In the genomic region with DNA sequence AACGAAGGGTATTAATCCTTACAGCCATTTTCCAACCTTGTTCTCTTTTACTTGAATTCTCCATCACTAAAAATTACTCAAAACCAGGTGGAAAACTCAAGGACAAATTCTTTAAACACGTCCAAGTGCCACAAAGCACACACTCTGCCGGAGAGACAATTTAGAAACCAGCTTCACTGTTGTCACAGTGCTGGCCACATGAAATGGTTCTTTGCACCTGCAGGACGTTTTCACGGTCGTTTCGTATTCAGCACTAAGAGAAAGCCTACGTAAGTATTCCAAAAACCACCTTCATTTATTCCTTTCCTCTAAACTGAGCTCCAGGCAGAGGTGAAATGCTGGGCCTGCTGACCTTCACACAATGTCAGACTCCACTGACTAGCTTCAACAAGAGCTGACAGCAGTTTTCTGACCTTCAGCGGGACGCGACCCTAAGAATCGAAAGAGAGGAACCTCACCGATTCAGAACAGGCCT, we compare ENCODE assay signal across 9 cellular contexts. TPM values are rescaled to one million over a fixed set of nuclear protein-coding genes. Genes with fewer than 3 reads are reported as not detected.
DNase-seq lines count a peak whose midpoint lies in the region; ATAC-seq, FAIRE-seq and TF ChIP-seq lines count a peak whose summit lies in the region.
"Had no signal": no experiment of that assay in that cellular context is flagged by ENCODE, and none has a peak within 500 bp of the region (broad histone marks: within the 10 kb centered on the region; RNA-seq: fewer than 3 reads in every experiment).

No MANE protein-coding gene starts in this region.

- H3K27me3 Mint-ChIP-seq in activated T-helper 2 cell treated with anti-CD3 and anti-CD28 coated beads, Interferon-gamma antibody, Interleukin-2, Interleukin-4, amounts not matched to agents 10 μg/mL and 5 μg/mL and 100 μg/mL, durations not matched to agents 14 hours and 24 hours and 36 hours (ENCODE audit: low read depth) = no peaks in the 10 kb centered on the region

- peaks cover 17% of the 10 kb centered on the region for H3K4me1 Mint-ChIP-seq in activated T-helper 2 cell treated with anti-CD3 and anti-CD28 coated beads, Interferon-gamma antibody, Interleukin-2, Interleukin-4, amounts not matched to agents 10 μg/mL and 5 μg/mL and 100 μg/mL, durations not matched to agents 14 hours and 24 hours and 36 hours (ENCODE audit: low read depth)

- H3K9me3 Mint-ChIP-seq in activated T-helper 2 cell treated with anti-CD3 and anti-CD28 coated beads, Interferon-gamma antibody, Interleukin-2, Interleukin-4, amounts not matched to agents 10 μg/mL and 5 μg/mL and 100 μg/mL, durations not matched to agents 14 hours and 24 hours and 36 hours = no peaks in the 10 kb centered on the region

- in situ Hi-C loops in ACHN (cut with HindIII; ENCODE audit: low pct_ligation_motif_present, low pct_unique_long_range_greater_than_20kb, low sequenced_read_pairs) = loop anchor here (25.0 kb wide), 1 partner anchor 185 kb away; no protein-coding TSS in a partner anchor

- H3K4me3 Mint-ChIP-seq in activated T-helper 2 cell treated with anti-CD3 and anti-CD28 coated beads, Interferon-gamma antibody, Interleukin-2, Interleukin-4, amounts not matched to agents 10 μg/mL and 5 μg/mL and 100 μg/mL, durations not matched to agents 14 hours and 24 hours and 36 hours (ENCODE audit: low read depth) = peak overlapping the region; percentile 97

- peaks cover 41% of the 10 kb centered on the region for H3K36me3 Mint-ChIP-seq in activated T-helper 2 cell treated with anti-CD3 and anti-CD28 coated beads, Interferon-gamma antibody, Interleukin-2, Interleukin-4, amounts not matched to agents 10 μg/mL and 5 μg/mL and 100 μg/mL, durations not matched to agents 14 hours and 24 hours and 36 hours (ENCODE audit: low read depth)

- H3K27ac Mint-ChIP-seq in activated T-helper 2 cell treated with anti-CD3 and anti-CD28 coated beads, Interferon-gamma antibody, Interleukin-2, Interleukin-4, amounts not matched to agents 10 μg/mL and 5 μg/mL and 100 μg/mL, durations not matched to agents 14 hours and 24 hours and 36 hours = peak overlapping the region; percentile 96

- H3K4me1 ChIP-seq in hepatocyte (ENCODE audit: insufficient read depth) (peaks cover 12% of the 10 kb centered on the region), small intestine (ENCODE audit: control insufficient read depth in 2 of 2, insufficient read depth in 1 of 2, low read depth in 1 of 2, low read length in 1 of 2) (peaks cover 6% of the 10 kb centered on the region in 2 donors)

- H3K4me2 ChIP-seq in hepatocyte = peak overlapping the region; percentile 75

- ATAC-seq in GM19395 (IDR thresholded peaks at IDR 0.05; ENCODE audit: unreplicated experiment) (peak; percentile 24), HG03432 (IDR thresholded peaks at IDR 0.05; ENCODE audit: unreplicated experiment) (peak; percentile 19)

- H3K27me3 ChIP-seq in hepatocyte = no peaks in the 10 kb centered on the region
- H3K27me3 ChIP-seq in small intestine (ENCODE audit: control insufficient read depth in 2 of 2, insufficient read depth in 2 of 2, low read length in 2 of 2) = no peaks in the 10 kb centered on the region

- H3K36me3 ChIP-seq in hepatocyte (replicated peaks; ENCODE audit: insufficient read depth, low read depth) (no peaks in the 10 kb centered on the region), small intestine (ENCODE audit: control insufficient read depth in 2 of 2, insufficient read depth in 2 of 2, low read length in 2 of 2) (no peaks in the 10 kb centered on the region)

- H3K27ac ChIP-seq in hepatocyte = peak overlapping the region; percentile 94
- peak overlapping the region; percentile 86 to 98 for H3K27ac ChIP-seq in small intestine (ENCODE audit: low read depth in 1 of 2, low read length in 1 of 2)

- DNase-seq in ACHN (peak; percentile 4), hepatocyte (ENCODE audit: low spot score) (no peak), small intestine (peak; percentile 46), frontal cortex (ENCODE audit: low spot score in 2 of 2) (no peak), pons (ENCODE audit: low spot score) (no peak)
- DNase-seq in activated T-helper 2 cell treated with anti-CD3 and anti-CD28 coated beads, Interferon-gamma antibody, Interleukin-2, Interleukin-4, amounts not matched to agents 10 μg/mL and 5 μg/mL and 100 μg/mL, durations not matched to agents 14 hours and 24 hours and 36 hours (ENCODE audit: low spot score) = no peak

- intact Hi-C loops in activated T-helper 2 cell treated with anti-CD3 and anti-CD28 coated beads, Interferon-gamma antibody, Interleukin-2, Interleukin-4, amounts not matched to agents 10 μg/mL and 5 μg/mL and 100 μg/mL, durations not matched to agents 14 hours and 24 hours and 36 hours (cut with micrococcal nuclease) = no loop called here

- WGBS in hepatocyte (ENCODE audit: low lambda C conversion rate, missing lambda C conversion rate) = 1% methylated on average over 13 of the region's 13 CpGs
- WGBS in small intestine, 3 donors = 0 to 1% (median 0%) methylated on average over 13 of the region's 13 CpGs

- H3K4me3 ChIP-seq in hepatocyte = peak overlapping the region; percentile 85
- peak overlapping the region; percentile 91 to 93 for H3K4me3 ChIP-seq in small intestine (ENCODE audit: low read depth in 1 of 2, low read length in 2 of 2)

- TF ChIP-seq CTCF in hepatocyte (IDR thresholded peaks at IDR 0.05; ENCODE audit: poor library complexity) = no peak

- H3K9me3 ChIP-seq in hepatocyte (ENCODE audit: low read depth) = no peaks in the 10 kb centered on the region
- H3K9me3 ChIP-seq in small intestine (ENCODE audit: control insufficient read depth, low read depth) = no peaks in the 10 kb centered on the region

- H2AFZ ChIP-seq in hepatocyte = peak overlapping the region; percentile 92

- no peak for FAIRE-seq in small intestine (lab: Jason Lieb, UNC)
- no peak for FAIRE-seq in frontal cortex (lab: Jason Lieb, UNC)
- FAIRE-seq: islet of Langerhans had no signal

- H3K79me2 ChIP-seq in hepatocyte = peaks cover 61% of the 10 kb centered on the region

- no peaks in the 10 kb centered on the region for H3K9me2 ChIP-seq in hepatocyte (replicated peaks; ENCODE audit: insufficient read depth)

- peaks cover 21% of the 10 kb centered on the region for H4K20me1 ChIP-seq in hepatocyte (ENCODE audit: insufficient read depth, poor library complexity, severe bottlenecking)

RNA-seq across cellular contexts. Expression of gene ATP5F1A, which starts 0.7 kb away (rescaled TPM):
- total RNA-seq in activated T-helper 2 cell treated with anti-CD3 and anti-CD28 coated beads, Interferon-gamma antibody, Interleukin-2, Interleukin-4, amounts not matched to agents 10 μg/mL and 5 μg/mL and 100 μg/mL, durations not matched to agents 14 hours and 24 hours and 36 hours = 441 and 445 TPM in 2 replicates
- 931 and 979 TPM in 2 replicates for total RNA-seq in hepatocyte
- polyA plus RNA-seq in hepatocyte = 533 and 609 TPM in 2 replicates
- 100 to 1,000 TPM; 585 to 675 (median 631) TPM for polyA plus RNA-seq in small intestine
- 812 TPM for total RNA-seq in frontal cortex

RNA-seq across cellular contexts. Expression of gene HAUS1, which starts 6.8 kb away (rescaled TPM):
- 52.3 and 58.1 TPM in 2 replicates for total RNA-seq in activated T-helper 2 cell treated with anti-CD3 and anti-CD28 coated beads, Interferon-gamma antibody, Interleukin-2, Interleukin-4, amounts not matched to agents 10 μg/mL and 5 μg/mL and 100 μg/mL, durations not matched to agents 14 hours and 24 hours and 36 hours
- total RNA-seq in hepatocyte = 48.8 and 51.8 TPM in 2 replicates
- polyA plus RNA-seq in hepatocyte = 31.8 and 36.5 TPM in 2 replicates
- polyA plus RNA-seq in small intestine = 10 to 100 TPM; 15.7 to 32.7 (median 23.2) TPM
- 39.1 TPM for total RNA-seq in frontal cortex

RNA-seq across cellular contexts. Expression of gene PSTPIP2, which starts 25.4 kb away (rescaled TPM):
- 36.8 and 39.0 TPM in 2 replicates for total RNA-seq in activated T-helper 2 cell treated with anti-CD3 and anti-CD28 coated beads, Interferon-gamma antibody, Interleukin-2, Interleukin-4, amounts not matched to agents 10 μg/mL and 5 μg/mL and 100 μg/mL, durations not matched to agents 14 hours and 24 hours and 36 hours
- total RNA-seq in hepatocyte (21.2 and 24.5 TPM in 2 replicates), frontal cortex (0.41 TPM)
- polyA plus RNA-seq in hepatocyte (10.0 and 11.9 TPM in 2 replicates), small intestine (1 to 10 TPM; 2.0 to 4.6 (median 3.8) TPM)

Comparison
In these comparisons a context has a peak if more than half of its experiments do, and no peak if none do; other contexts are left out.
1. DNase-seq: peak in ACHN (single experiment) and small intestine (single experiment); none in activated T-helper 2 cell treated with anti-CD3 and anti-CD28 coated beads, Interferon-gamma antibody, Interleukin-2, Interleukin-4, amounts not matched to agents 10 μg/mL and 5 μg/mL and 100 μg/mL, durations not matched to agents 14 hours and 24 hours and 36 hours (single experiment), hepatocyte (single experiment), frontal cortex (0 of 2) and pons (single experiment).
2. RNA of gene PSTPIP2, which starts 25.4 kb away (total RNA-seq): 36.8 to 39.0 TPM in activated T-helper 2 cell treated with anti-CD3 and anti-CD28 coated beads, Interferon-gamma antibody, Interleukin-2, Interleukin-4, amounts not matched to agents 10 μg/mL and 5 μg/mL and 100 μg/mL, durations not matched to agents 14 hours and 24 hours and 36 hours and 21.2 to 24.5 TPM in hepatocyte; 0.41 TPM in frontal cortex (single experiment); every median in the first group is over 10 times any median in the second.